ENCODE assay signal across 10 cellular contexts in genomic region chr4:98092833-98093439, GRCh38. TPM values are rescaled to one million over a fixed set of nuclear protein-coding genes. Genes with fewer than 3 reads are reported as not detected.
DNase-seq lines count a peak whose midpoint lies in the region; ATAC-seq, FAIRE-seq and TF ChIP-seq lines count a peak whose summit lies in the region.
"Had no signal": no experiment of that assay in that cellular context is flagged by ENCODE, and none has a peak within 500 bp of the region (broad histone marks: within the 10 kb centered on the region; RNA-seq: fewer than 3 reads in every experiment).

No MANE protein-coding gene starts in this region.

- H3K9ac ChIP-seq in astrocyte (ENCODE audit: low read length): no peak overlapping the region

- H3K4me2 ChIP-seq in astrocyte (ENCODE audit: low read length): no peak overlapping the region

- intact Hi-C loops in right lobe of liver (cut with DNase I): no loop called here
- intact Hi-C loops in thyroid gland (cut with DNase I): loop anchor here (10.0 kb wide), 1 partner anchor 588 kb away; no protein-coding TSS in a partner anchor

- H3K27ac ChIP-seq in astrocyte (ENCODE audit: low read depth, low read length) (no peak overlapping the region), right lobe of liver (no peak overlapping the region), thyroid gland (no peak overlapping the region)

- no peak overlapping the region for H2AFZ ChIP-seq in astrocyte (ENCODE audit: low read depth, low read length)

- H3K36me3 Mint-ChIP-seq in HFFc6 (ENCODE audit: low read depth) (no peaks in the 10 kb centered on the region), astrocyte (ENCODE audit: low read depth, unreplicated experiment) (no peaks in the 10 kb centered on the region)

- ATAC-seq in right lobe of liver (no peak), GM21723 (IDR thresholded peaks at IDR 0.05; ENCODE audit: unreplicated experiment) (no peak), GM21526 (IDR thresholded peaks at IDR 0.05; ENCODE audit: low FRiP score, unreplicated experiment) (no peak)
- ATAC-seq: mucosa of descending colon had no signal

- H3K36me3 ChIP-seq in astrocyte (ENCODE audit: insufficient read depth, low read length) (no peaks in the 10 kb centered on the region), right lobe of liver (no peaks in the 10 kb centered on the region), thyroid gland (no peaks in the 10 kb centered on the region)

- WGBS in right lobe of liver (ENCODE audit: insufficient coverage, low coverage, low lambda C conversion rate, missing lambda C conversion rate): 9% methylated on average over 2 of the region's 2 CpGs
- whole genome bisulfite sequencing in thyroid gland, 2 donors: 21 to 38% methylated on average over 2 of the region's 2 CpGs

- H3K4me1 ChIP-seq in astrocyte (ENCODE audit: insufficient read depth, low read length) (no peaks in the 10 kb centered on the region), right lobe of liver (no peaks in the 10 kb centered on the region), thyroid gland (no peaks in the 10 kb centered on the region)

- no peak overlapping the region for H3K4me3 ChIP-seq in astrocyte (ENCODE audit: insufficient read depth, low read depth, low read length)
- H3K4me3 ChIP-seq in right lobe of liver: no peak overlapping the region
- no peak overlapping the region for H3K4me3 ChIP-seq in thyroid gland (replicated peaks in 1 of 3)
- H3K4me3 ChIP-seq: mucosa of descending colon had no signal

- no peaks in the 10 kb centered on the region for H3K79me2 ChIP-seq in astrocyte (ENCODE audit: insufficient read depth, low read length)

- H3K27ac Mint-ChIP-seq in HFFc6: no peak overlapping the region
- no peak overlapping the region for H3K27ac Mint-ChIP-seq in astrocyte (ENCODE audit: unreplicated experiment)
- H3K27ac Mint-ChIP-seq: activated naive CD4-positive, alpha-beta T cell treated with anti-CD3 and anti-CD28 coated beads for 36 hours had no signal

- FAIRE-seq in D721Med (lab: Jason Lieb, UNC): no peak
- FAIRE-seq in astrocyte (lab: Jason Lieb, UNC): no peak

- H3K9me3 Mint-ChIP-seq in HFFc6 (no peaks in the 10 kb centered on the region), astrocyte (ENCODE audit: unreplicated experiment) (no peaks in the 10 kb centered on the region)

- H3K4me1 Mint-ChIP-seq in HFFc6 (ENCODE audit: low read depth): no peaks in the 10 kb centered on the region
- H3K4me1 Mint-ChIP-seq in astrocyte (ENCODE audit: low read depth, unreplicated experiment): no peaks in the 10 kb centered on the region

- H3K9me3 ChIP-seq in astrocyte (ENCODE audit: insufficient read depth, low read depth, low read length) (no peaks in the 10 kb centered on the region), right lobe of liver (no peaks in the 10 kb centered on the region), thyroid gland (no peaks in the 10 kb centered on the region)
- H3K9me3 ChIP-seq: mucosa of descending colon had no signal

- H4K20me1 ChIP-seq in astrocyte (ENCODE audit: insufficient read depth, low read length): no peaks in the 10 kb centered on the region

- no peak overlapping the region for H3K4me3 Mint-ChIP-seq in HFFc6
- no peak overlapping the region for H3K4me3 Mint-ChIP-seq in astrocyte (ENCODE audit: unreplicated experiment)
- H3K4me3 Mint-ChIP-seq: activated naive CD4-positive, alpha-beta T cell treated with anti-CD3 and anti-CD28 coated beads for 36 hours had no signal

- H3K27me3 Mint-ChIP-seq in HFFc6 (ENCODE audit: insufficient read depth): peaks cover 5% of the 10 kb centered on the region; the same call in 1 of the 2 replicates
- no peaks in the 10 kb centered on the region for H3K27me3 Mint-ChIP-seq in astrocyte (ENCODE audit: low read depth, unreplicated experiment)

- TF ChIP-seq CTCF in D721Med (IDR thresholded peaks at IDR 0.05; ENCODE audit: insufficient read depth, missing control alignments) (peak; percentile 59), HFFc6 (IDR thresholded peaks at IDR 0.05) (peak; percentile 84), astrocyte (IDR thresholded peaks at IDR 0.05; ENCODE audit: insufficient read depth, low read depth, low read length) (peak; percentile 38), right lobe of liver (IDR thresholded peaks at IDR 0.05) (peak; percentile 24 to 58 (median 50)), thyroid gland (IDR thresholded peaks at IDR 0.05) (peak in 3 of 6 experiments; percentile 30 to 64 (median 34))

- TF ChIP-seq POLR2A in right lobe of liver (IDR thresholded peaks at IDR 0.05) (no peak), thyroid gland (IDR thresholded peaks at IDR 0.05) (no peak)

- DNase-seq in D721Med (ENCODE audit: insufficient read length, low spot score) (no peak), HFFc6 (peak; percentile 7), astrocyte (ENCODE audit: low read depth) (peak; percentile 1), right lobe of liver (no peak), thyroid gland (no peak), DMS114 treated with DMSO at 0.1 percent for 48 hours (lab: John Stamatoyannopoulos, UW; ENCODE audit: unreplicated experiment) (no peak)
- DNase-seq: activated naive CD4-positive, alpha-beta T cell treated with anti-CD3 and anti-CD28 coated beads for 36 hours had no signal

- no peaks in the 10 kb centered on the region for H3K27me3 ChIP-seq in astrocyte (ENCODE audit: insufficient read depth, low read length)
- no peaks in the 10 kb centered on the region for H3K27me3 ChIP-seq in right lobe of liver
- no peaks in the 10 kb centered on the region for H3K27me3 ChIP-seq in thyroid gland

RNA-seq across cellular contexts. Expression of gene STPG2, which starts 50.3 kb away (rescaled TPM):
- total RNA-seq in HFFc6 (2021; fragmentation: NEBNext Ultra II Directional; extraction: Animal tissue kit (Norgen Biotek cat#: 25700)): not detected
- total RNA-seq in astrocyte (0.14 TPM in 1 of 2 replicates, not detected in the other), right lobe of liver (under 1 TPM in 4 of 6 experiments, not detected in 2; 0.25 to 0.46 (median 0.40) TPM), thyroid gland (1 to 10 TPM; 1.5 to 2.8 (median 2.1) TPM)
- total RNA-seq: activated naive CD4-positive, alpha-beta T cell treated with anti-CD3 and anti-CD28 coated beads for 36 hours had no signal

Comparison
In these comparisons a context has a peak if more than half of its experiments do, and no peak if none do; other contexts are left out.
1. DNase-seq: peak in HFFc6 (single experiment) and astrocyte (single experiment); none in D721Med (single experiment), right lobe of liver (0 of 3), thyroid gland (0 of 2) and DMS114 treated with DMSO at 0.1 percent for 48 hours (single experiment).